ENCODE assay signal across 17 cellular contexts in the genomic region with DNA sequence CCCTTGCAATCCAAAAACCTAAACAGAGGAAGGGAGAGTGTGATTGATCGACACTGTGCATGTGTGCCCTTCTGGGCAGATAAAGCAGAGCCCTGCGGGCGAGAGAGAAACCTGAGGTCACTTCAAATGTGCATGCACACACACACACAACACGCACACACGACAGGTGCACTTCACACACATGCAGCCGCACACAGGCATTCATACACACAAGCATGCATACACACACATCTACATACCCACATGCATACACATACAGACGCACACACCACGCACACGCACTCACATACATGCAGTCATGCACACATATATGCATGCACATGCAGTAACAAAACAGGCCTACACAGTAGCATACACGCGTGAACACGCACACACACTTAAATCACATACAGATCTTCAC.
DNase-seq lines count a peak whose midpoint lies in the region; ATAC-seq, FAIRE-seq and TF ChIP-seq lines count a peak whose summit lies in the region.
"Had no signal": no experiment of that assay in that cellular context is flagged by ENCODE, and none has a peak within 500 bp of the region (broad histone marks: within the 10 kb centered on the region; RNA-seq: fewer than 3 reads in every experiment).

No MANE protein-coding gene starts in this region.

- H3K56ac ChIP-seq in H1 (replicated peaks; ENCODE audit: insufficient read length, low read depth, low read length), result no peak overlapping the region

- FAIRE-seq in GM12891 (lab: Jason Lieb, UNC) (peak; percentile 20), H1 (lab: Jason Lieb, UNC) (no peak)
- FAIRE-seq: D721Med, G401.6, HepG2 had no signal

- peaks cover 4 to 33% of the 10 kb centered on the region in 2 experiments for H4K20me1 ChIP-seq in H1 (replicated peaks in 1 of 2; ENCODE audit: control insufficient read depth in 1 of 2, insufficient read depth in 2 of 2, low read length in 2 of 2)

- H3K79me2 ChIP-seq in H1 (ENCODE audit: control insufficient read depth in 1 of 2, insufficient read depth in 2 of 2, low read length in 2 of 2), result no peaks in the 10 kb centered on the region

- no peak overlapping the region for H4K5ac ChIP-seq in H1 (ENCODE audit: insufficient read length, low read depth, low read length)

- H4K91ac ChIP-seq in H1 (replicated peaks; ENCODE audit: insufficient read length, low read length), result no peak overlapping the region
- peak overlapping the region; percentile 11 for H4K91ac ChIP-seq in mesenchymal stem cell (ENCODE audit: low read length)

- no peak overlapping the region for H2AFZ ChIP-seq in H1 (ENCODE audit: low read length)
- H2AFZ ChIP-seq in mesenchymal stem cell (ENCODE audit: low read depth, low read length), result no peak overlapping the region
- H2AFZ ChIP-seq: GM23338 had no signal

- no peak overlapping the region for H3K9ac ChIP-seq in H1 (replicated peaks in 1 of 4; ENCODE audit: extremely low read depth in 1 of 4, low read depth in 3 of 4, low read length in 3 of 4)
- no peak overlapping the region for H3K9ac ChIP-seq in mesenchymal stem cell (ENCODE audit: low read length)

- DNase-seq in GM12891 (ENCODE audit: insufficient read length, low spot score), result no peak
- no peak for DNase-seq in H1 (ENCODE audit: low read depth in 1 of 2, low spot score in 2 of 2)
- no peak for DNase-seq in mesenchymal stem cell
- no peak for DNase-seq in NOMO-1 treated with dmso at 0.1 percent for 144 hours (lab: John Stamatoyannopoulos, UW; ENCODE audit: unreplicated experiment)
- DNase-seq in HuH-7.5 (ENCODE audit: low spot score), result no peak
- DNase-seq: Caco-2; CD4-positive, alpha-beta T cell; H7; HFFc6; KG1 had no signal

- H2BK12ac ChIP-seq in H1 (ENCODE audit: low read depth, low read length) (no peak overlapping the region), mesenchymal stem cell (ENCODE audit: low read length in 2 of 2) (no peak overlapping the region)

- CTCF ChIA-PET in H1 (lab: Charles Lee; ENCODE audit: partially characterized antibody), result interaction anchor here (0.8 to 7.1 kb wide), 6 partner anchors 10 to 154 kb away, joined by 3 to 110 read pairs (median 16); no protein-coding TSS in a partner anchor

- H3K4me3 ChIP-seq in H1 (ENCODE audit: extremely low read depth in 1 of 4, insufficient read depth in 2 of 4, low read depth in 3 of 4, low read length in 4 of 4) (no peak overlapping the region), mesenchymal stem cell (ENCODE audit: insufficient read depth in 1 of 2, low read depth in 1 of 2, low read length in 2 of 2) (no peak overlapping the region)
- H3K4me3 ChIP-seq: GM23338 had no signal

- no peak overlapping the region for H3K14ac ChIP-seq in H1 (ENCODE audit: insufficient read length)
- H3K14ac ChIP-seq in mesenchymal stem cell (ENCODE audit: low read length in 2 of 2), result peak overlapping the region in 1 of 2 experiments; percentile 61

- TF ChIP-seq RAD21 in H1 (IDR thresholded peaks at IDR 0.05 in 1 of 2, conservative IDR thresholded peaks at IDR 0.05 in 1 of 2; ENCODE audit: low read depth in 2 of 2, low read length in 2 of 2), result no peak

- H2AK5ac ChIP-seq in H1 (ENCODE audit: low read depth, low read length), result no peak overlapping the region
- no peak overlapping the region for H2AK5ac ChIP-seq in mesenchymal stem cell (ENCODE audit: low read length, severe bottlenecking)

- H3K18ac ChIP-seq in H1 (ENCODE audit: extremely low read depth, low read length) (no peak overlapping the region), mesenchymal stem cell (ENCODE audit: low read depth in 1 of 2, low read length in 2 of 2) (no peak overlapping the region)

- no peak for TF ChIP-seq CTCF in H1 (IDR thresholded peaks at IDR 0.05; ENCODE audit: control extremely low read depth in 1 of 3, insufficient read depth in 1 of 3, low read depth in 1 of 3, low read length in 3 of 3)

- no peak overlapping the region for H2BK120ac ChIP-seq in H1 (replicated peaks; ENCODE audit: low read depth, low read length)
- no peak overlapping the region for H2BK120ac ChIP-seq in mesenchymal stem cell (ENCODE audit: low read depth, low read length)

- peaks cover 12 to 56% (median 35%) of the 10 kb centered on the region in 4 experiments; a peak in 7 of 8 replicates for H3K36me3 ChIP-seq in H1 (ENCODE audit: control insufficient read depth in 2 of 4, insufficient read depth in 4 of 4, low read length in 3 of 4)
- peaks cover 50 to 87% of the 10 kb centered on the region in 2 experiments for H3K36me3 ChIP-seq in mesenchymal stem cell (ENCODE audit: control insufficient read depth in 1 of 2, insufficient read depth in 2 of 2, low read depth in 1 of 2, low read length in 2 of 2)

- H3K4me1 ChIP-seq in H1 (replicated peaks in 1 of 4; ENCODE audit: control insufficient read depth in 3 of 4, insufficient read depth in 4 of 4, low read length in 3 of 4) (no peaks in the 10 kb centered on the region), mesenchymal stem cell (ENCODE audit: control insufficient read depth, insufficient read depth, low read depth, low read length) (no peaks in the 10 kb centered on the region)
- H3K4me1 ChIP-seq: Caco-2 had no signal

- H2BK20ac ChIP-seq in H1 (ENCODE audit: low read length), result no peak overlapping the region; the same call in 1 of the 2 replicates

- H3K4me2 ChIP-seq in H1 (ENCODE audit: insufficient read depth in 1 of 2, low read depth in 2 of 2, low read length in 2 of 2) (no peak overlapping the region), mesenchymal stem cell (ENCODE audit: low read length, poor library complexity, severe bottlenecking) (no peak overlapping the region)
- H3K4me2 ChIP-seq: GM23338 had no signal

- H4K8ac ChIP-seq in H1 (ENCODE audit: extremely low read depth, insufficient read depth, low read length), result no peak overlapping the region; the same call in 1 of the 2 replicates
- H4K8ac ChIP-seq in mesenchymal stem cell (ENCODE audit: low read length), result no peak overlapping the region

- H3K23me2 ChIP-seq in H1 (ENCODE audit: low read depth, low read length), result no peaks in the 10 kb centered on the region

- H3K79me1 ChIP-seq in H1 (ENCODE audit: low read depth, low read length) (peaks cover 9% of the 10 kb centered on the region), mesenchymal stem cell (replicated peaks; ENCODE audit: low read length, poor library complexity, severe bottlenecking) (peaks cover 6% of the 10 kb centered on the region)

- H3K9me3 ChIP-seq in H1 (ENCODE audit: insufficient read depth in 2 of 2, low read depth in 1 of 2, low read length in 1 of 2) (no peaks in the 10 kb centered on the region), mesenchymal stem cell (ENCODE audit: control insufficient read depth, low read length) (no peaks in the 10 kb centered on the region)
- H3K9me3 ChIP-seq: Caco-2 had no signal

- no peak for TF ChIP-seq EP300 in H1 (IDR thresholded peaks at IDR 0.05; ENCODE audit: borderline replicate concordance in 1 of 2, low read depth in 2 of 2, low read length in 2 of 2)

- H3K4ac ChIP-seq in H1 (replicated peaks; ENCODE audit: insufficient read length, low read depth, low read length) (no peak overlapping the region), mesenchymal stem cell (ENCODE audit: low read depth in 1 of 2, low read length in 2 of 2) (no peak overlapping the region)

- no peak overlapping the region for H2BK15ac ChIP-seq in H1 (ENCODE audit: low read length)
- H2BK15ac ChIP-seq in mesenchymal stem cell (ENCODE audit: low read depth, poor library complexity, severe bottlenecking), result no peak overlapping the region

- H3K27ac ChIP-seq in H1 (ENCODE audit: low read depth, low read length) (no peak overlapping the region), mesenchymal stem cell (ENCODE audit: low read length, poor library complexity, severe bottlenecking) (no peak overlapping the region)
- H3K27ac ChIP-seq: C4-2B had no signal

- WGBS in H1 (ENCODE audit: extremely low coverage in 1 of 2, insufficient coverage in 1 of 2, insufficient read length in 1 of 2, insufficient replicate concordance in 2 of 2, low coverage in 1 of 2, low lambda C conversion rate in 2 of 2, missing lambda C conversion rate in 1 of 2), 2 experiments, result 83% methylated on average over 12 of the region's 12 CpGs; no CpG with 5 or more reads in 1 of the 2 experiments
- WGBS in mesenchymal stem cell, result 91% methylated on average over 12 of the region's 12 CpGs

- H2BK5ac ChIP-seq in H1 (ENCODE audit: low read depth, low read length), result 0 out of 2 replicates have a peak overlapping the region, but pooled peaks have one; percentile 2
- H2BK5ac ChIP-seq in mesenchymal stem cell (ENCODE audit: low read depth, low read length, poor library complexity, severe bottlenecking), result no peak overlapping the region

- H3K27me3 ChIP-seq in H1 (replicated peaks in 1 of 4; ENCODE audit: control insufficient read depth in 3 of 4, extremely low read depth in 1 of 4, insufficient read depth in 3 of 4, low read length in 3 of 4) (no peaks in the 10 kb centered on the region; a peak in 1 of 7 replicates), mesenchymal stem cell (ENCODE audit: control insufficient read depth in 1 of 2, insufficient read depth in 1 of 2, low read length in 2 of 2) (no peaks in the 10 kb centered on the region)

- H3K23ac ChIP-seq in H1 (ENCODE audit: insufficient read length) (no peak overlapping the region), mesenchymal stem cell (ENCODE audit: low read length in 2 of 2) (peak overlapping the region in 1 of 2 experiments; percentile 14)

- no peak for TF ChIP-seq POLR2A in GM12891 (IDR thresholded peaks at IDR 0.05; ENCODE audit: low read depth, low read length)
- no peak for TF ChIP-seq POLR2A in H1 (IDR thresholded peaks at IDR 0.05; ENCODE audit: control extremely low read depth in 1 of 2, low read depth in 2 of 2, low read length in 2 of 2)

- ATAC-seq in GM21717 (IDR thresholded peaks at IDR 0.05; ENCODE audit: unreplicated experiment) (no peak), GM21786 (IDR thresholded peaks at IDR 0.05; ENCODE audit: unreplicated experiment) (no peak)
- ATAC-seq: GM23338 had no signal

- POLR2A ChIA-PET in H1 (lab: Charles Lee; ENCODE audit: partially characterized antibody), result no interaction called here

TF ChIP-seq in GM12891, 5 proteins besides CTCF, POLR2A, EP300 and RAD21:
- TF ChIP-seq PAX5 (IDR thresholded peaks at IDR 0.05; ENCODE audit: insufficient read depth, low read length, severe bottlenecking) (no peak), POU2F2 (IDR thresholded peaks at IDR 0.05; ENCODE audit: low read depth, low read length) (no peak), POLR2AphosphoS5 (IDR thresholded peaks at IDR 0.05; ENCODE audit: low read depth, low read length) (no peak), TAF1 (IDR thresholded peaks at IDR 0.05; ENCODE audit: low read depth, low read length) (no peak), SPI1 (IDR thresholded peaks at IDR 0.05; ENCODE audit: low read depth, low read length) (no peak)

TF ChIP-seq in H1, 55 proteins besides CTCF, POLR2A, EP300 and RAD21:
- TF ChIP-seq CEBPB (IDR thresholded peaks at IDR 0.05; ENCODE audit: low read depth, low read length), result no peak
- peak; percentile 67 for TF ChIP-seq POLR2AphosphoS5 (IDR thresholded peaks at IDR 0.05; ENCODE audit: low read depth, low read length)
- no peak for TF ChIP-seq SUZ12 (IDR thresholded peaks at IDR 0.05; ENCODE audit: low read length)
TF ChIP-seq in H1: peak in this region for 1.
